6 cellular contexts compared by ENCODE assay signal in genomic region chr6:99641270-99641669, GRCh38. TPM values are rescaled to one million over a fixed set of nuclear protein-coding genes. Genes with fewer than 3 reads are reported as not detected.
"Had no signal": no experiment of that assay in that cellular context is flagged by ENCODE, and none has a peak within 500 bp of the region (broad histone marks: within the 10 kb centered on the region; RNA-seq: fewer than 3 reads in every experiment).

No MANE protein-coding gene starts in this region.

- DNase-seq: H9, HCEC 1CT, HFFc6, IMR-90 had no signal

RNA-seq across cellular contexts. Expression of gene PRDM13, which starts 34.6 kb away (rescaled TPM):
- total RNA-seq: H9, HFFc6, HT-29, IMR-90, K562 had no signal
